1 cellular context compared by ENCODE assay signal in genomic region chr16:10385725-10386516, GRCh38.
TF ChIP-seq lines count a peak whose summit lies in the region.

Gene ATF7IP2 (plus strand): TSS chr16:10386061. CDS start chr16:10430621, 44,560 bp downstream.

TF ChIP-seq in HepG2, 621 proteins besides CTCF, POLR2A, EP300 and RAD21 (continues in another document):
- TF ChIP-seq, protein P1, sequence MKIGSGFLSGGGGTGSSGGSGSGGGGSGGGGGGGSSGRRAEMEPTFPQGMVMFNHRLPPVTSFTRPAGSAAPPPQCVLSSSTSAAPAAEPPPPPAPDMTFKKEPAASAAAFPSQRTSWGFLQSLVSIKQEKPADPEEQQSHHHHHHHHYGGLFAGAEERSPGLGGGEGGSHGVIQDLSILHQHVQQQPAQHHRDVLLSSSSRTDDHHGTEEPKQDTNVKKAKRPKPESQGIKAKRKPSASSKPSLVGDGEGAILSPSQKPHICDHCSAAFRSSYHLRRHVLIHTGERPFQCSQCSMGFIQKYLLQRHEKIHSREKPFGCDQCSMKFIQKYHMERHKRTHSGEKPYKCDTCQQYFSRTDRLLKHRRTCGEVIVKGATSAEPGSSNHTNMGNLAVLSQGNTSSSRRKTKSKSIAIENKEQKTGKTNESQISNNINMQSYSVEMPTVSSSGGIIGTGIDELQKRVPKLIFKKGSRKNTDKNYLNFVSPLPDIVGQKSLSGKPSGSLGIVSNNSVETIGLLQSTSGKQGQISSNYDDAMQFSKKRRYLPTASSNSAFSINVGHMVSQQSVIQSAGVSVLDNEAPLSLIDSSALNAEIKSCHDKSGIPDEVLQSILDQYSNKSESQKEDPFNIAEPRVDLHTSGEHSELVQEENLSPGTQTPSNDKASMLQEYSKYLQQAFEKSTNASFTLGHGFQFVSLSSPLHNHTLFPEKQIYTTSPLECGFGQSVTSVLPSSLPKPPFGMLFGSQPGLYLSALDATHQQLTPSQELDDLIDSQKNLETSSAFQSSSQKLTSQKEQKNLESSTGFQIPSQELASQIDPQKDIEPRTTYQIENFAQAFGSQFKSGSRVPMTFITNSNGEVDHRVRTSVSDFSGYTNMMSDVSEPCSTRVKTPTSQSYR (CRISPR knock-in tag; IDR thresholded peaks at IDR 0.05; ENCODE audit: borderline replicate concordance), result peak; percentile 72; the same call in 1 of the 2 replicates
- TF ChIP-seq TCF7 (IDR thresholded peaks at IDR 0.05; ENCODE audit: low read depth), result no peak
- TF ChIP-seq HOXA9 (CRISPR knock-in tag; IDR thresholded peaks at IDR 0.05; ENCODE audit: borderline replicate concordance), result peak; percentile 96
- TF ChIP-seq MED1 (CRISPR knock-in tag; IDR thresholded peaks at IDR 0.05), result peak; percentile 92
- TF ChIP-seq, protein P2, sequence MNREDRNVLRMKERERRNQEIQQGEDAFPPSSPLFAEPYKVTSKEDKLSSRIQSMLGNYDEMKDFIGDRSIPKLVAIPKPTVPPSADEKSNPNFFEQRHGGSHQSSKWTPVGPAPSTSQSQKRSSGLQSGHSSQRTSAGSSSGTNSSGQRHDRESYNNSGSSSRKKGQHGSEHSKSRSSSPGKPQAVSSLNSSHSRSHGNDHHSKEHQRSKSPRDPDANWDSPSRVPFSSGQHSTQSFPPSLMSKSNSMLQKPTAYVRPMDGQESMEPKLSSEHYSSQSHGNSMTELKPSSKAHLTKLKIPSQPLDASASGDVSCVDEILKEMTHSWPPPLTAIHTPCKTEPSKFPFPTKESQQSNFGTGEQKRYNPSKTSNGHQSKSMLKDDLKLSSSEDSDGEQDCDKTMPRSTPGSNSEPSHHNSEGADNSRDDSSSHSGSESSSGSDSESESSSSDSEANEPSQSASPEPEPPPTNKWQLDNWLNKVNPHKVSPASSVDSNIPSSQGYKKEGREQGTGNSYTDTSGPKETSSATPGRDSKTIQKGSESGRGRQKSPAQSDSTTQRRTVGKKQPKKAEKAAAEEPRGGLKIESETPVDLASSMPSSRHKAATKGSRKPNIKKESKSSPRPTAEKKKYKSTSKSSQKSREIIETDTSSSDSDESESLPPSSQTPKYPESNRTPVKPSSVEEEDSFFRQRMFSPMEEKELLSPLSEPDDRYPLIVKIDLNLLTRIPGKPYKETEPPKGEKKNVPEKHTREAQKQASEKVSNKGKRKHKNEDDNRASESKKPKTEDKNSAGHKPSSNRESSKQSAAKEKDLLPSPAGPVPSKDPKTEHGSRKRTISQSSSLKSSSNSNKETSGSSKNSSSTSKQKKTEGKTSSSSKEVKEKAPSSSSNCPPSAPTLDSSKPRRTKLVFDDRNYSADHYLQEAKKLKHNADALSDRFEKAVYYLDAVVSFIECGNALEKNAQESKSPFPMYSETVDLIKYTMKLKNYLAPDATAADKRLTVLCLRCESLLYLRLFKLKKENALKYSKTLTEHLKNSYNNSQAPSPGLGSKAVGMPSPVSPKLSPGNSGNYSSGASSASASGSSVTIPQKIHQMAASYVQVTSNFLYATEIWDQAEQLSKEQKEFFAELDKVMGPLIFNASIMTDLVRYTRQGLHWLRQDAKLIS (CRISPR knock-in tag; IDR thresholded peaks at IDR 0.05), result peak; percentile 97
- TF ChIP-seq CEBPB (IDR thresholded peaks at IDR 0.05; ENCODE audit: borderline replicate concordance, low read depth, low read length), result no peak
- TF ChIP-seq ZNF362 (CRISPR knock-in tag; IDR thresholded peaks at IDR 0.05; ENCODE audit: borderline replicate concordance), result peak; percentile 66; the same call in 1 of the 2 replicates
- TF ChIP-seq ZNF776 (CRISPR knock-in tag; IDR thresholded peaks at IDR 0.05), result peak; percentile 99
- TF ChIP-seq ZNF138 (CRISPR knock-in tag; IDR thresholded peaks at IDR 0.05; ENCODE audit: low read depth), result peak; percentile 99
- peak; percentile 99 for TF ChIP-seq ZMYM2 (CRISPR knock-in tag; IDR thresholded peaks at IDR 0.05)
- TF ChIP-seq MEF2D (CRISPR knock-in tag; IDR thresholded peaks at IDR 0.05), result peak; percentile 92
- TF ChIP-seq ZNF260 (CRISPR knock-in tag; IDR thresholded peaks at IDR 0.05; ENCODE audit: borderline replicate concordance, low read depth), result no peak
- peak; percentile 75 for TF ChIP-seq HNRNPK (IDR thresholded peaks at IDR 0.05; ENCODE audit: low read depth, low read length, poor library complexity, severe bottlenecking)
- peak; percentile 100 for TF ChIP-seq DR1 (CRISPR knock-in tag; IDR thresholded peaks at IDR 0.05)
- TF ChIP-seq, protein P3, sequence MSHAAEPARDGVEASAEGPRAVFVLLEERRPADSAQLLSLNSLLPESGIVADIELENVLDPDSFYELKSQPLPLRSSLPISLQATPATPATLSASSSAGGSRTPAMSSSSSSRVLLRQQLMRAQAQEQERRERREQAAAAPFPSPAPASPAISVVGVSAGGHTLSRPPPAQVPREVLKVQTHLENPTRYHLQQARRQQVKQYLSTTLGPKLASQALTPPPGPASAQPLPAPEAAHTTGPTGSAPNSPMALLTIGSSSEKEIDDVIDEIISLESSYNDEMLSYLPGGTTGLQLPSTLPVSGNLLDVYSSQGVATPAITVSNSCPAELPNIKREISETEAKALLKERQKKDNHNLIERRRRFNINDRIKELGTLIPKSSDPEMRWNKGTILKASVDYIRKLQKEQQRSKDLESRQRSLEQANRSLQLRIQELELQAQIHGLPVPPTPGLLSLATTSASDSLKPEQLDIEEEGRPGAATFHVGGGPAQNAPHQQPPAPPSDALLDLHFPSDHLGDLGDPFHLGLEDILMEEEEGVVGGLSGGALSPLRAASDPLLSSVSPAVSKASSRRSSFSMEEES (CRISPR knock-in tag; IDR thresholded peaks at IDR 0.05), result peak; percentile 87
- peak; percentile 62; the same call in 1 of the 2 replicates for TF ChIP-seq JDP2 (CRISPR knock-in tag; IDR thresholded peaks at IDR 0.05; ENCODE audit: borderline replicate concordance)
- TF ChIP-seq KLF15 (CRISPR knock-in tag; IDR thresholded peaks at IDR 0.05; ENCODE audit: borderline replicate concordance), result peak; percentile 69; the same call in 1 of the 2 replicates
- TF ChIP-seq RORA (CRISPR knock-in tag; IDR thresholded peaks at IDR 0.05), result no peak; the same call in 1 of the 2 replicates
- TF ChIP-seq ZEB1 (IDR thresholded peaks at IDR 0.05; ENCODE audit: insufficient replicate concordance, low read depth), result peak; percentile 76
- peak; percentile 98 for TF ChIP-seq ZNF44 (CRISPR knock-in tag; IDR thresholded peaks at IDR 0.05)
- TF ChIP-seq ZNF160 (CRISPR knock-in tag; IDR thresholded peaks at IDR 0.05), result peak; percentile 97
- no peak for TF ChIP-seq ZNF562 (CRISPR knock-in tag; IDR thresholded peaks at IDR 0.05; ENCODE audit: borderline replicate concordance)
- peak in 1 of 2 experiments; percentile 100; a peak in 2 of 4 replicates for TF ChIP-seq KLF16 (CRISPR knock-in tag; IDR thresholded peaks at IDR 0.05)
- TF ChIP-seq, protein P4, sequence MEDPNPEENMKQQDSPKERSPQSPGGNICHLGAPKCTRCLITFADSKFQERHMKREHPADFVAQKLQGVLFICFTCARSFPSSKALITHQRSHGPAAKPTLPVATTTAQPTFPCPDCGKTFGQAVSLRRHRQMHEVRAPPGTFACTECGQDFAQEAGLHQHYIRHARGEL (CRISPR knock-in tag; IDR thresholded peaks at IDR 0.05), result peak; percentile 96
- TF ChIP-seq ZNF446 (CRISPR knock-in tag; IDR thresholded peaks at IDR 0.05), result peak; percentile 95
- TF ChIP-seq ZFP36 (IDR thresholded peaks at IDR 0.05; ENCODE audit: borderline replicate concordance, low read depth, low read length, partially characterized antibody), result no peak
- TF ChIP-seq SYNCRIP (IDR thresholded peaks at IDR 0.05; ENCODE audit: insufficient read depth, low read depth, low read length), result no peak
- TF ChIP-seq ZNF567 (CRISPR knock-in tag; IDR thresholded peaks at IDR 0.05; ENCODE audit: borderline replicate concordance), result no peak; the same call in 1 of the 2 replicates
- peak; percentile 49; the same call in 1 of the 2 replicates for TF ChIP-seq FIP1L1 (IDR thresholded peaks at IDR 0.05; ENCODE audit: borderline replicate concordance, insufficient read depth, low read depth, low read length)
- peak; percentile 79 for TF ChIP-seq RCOR2 (CRISPR knock-in tag; IDR thresholded peaks at IDR 0.05)
- no peak for TF ChIP-seq ZNF740 (CRISPR knock-in tag; IDR thresholded peaks at IDR 0.05)
- TF ChIP-seq ZNF10 (CRISPR knock-in tag; IDR thresholded peaks at IDR 0.05; ENCODE audit: borderline replicate concordance, low read depth), result no peak
- TF ChIP-seq STAT5B (CRISPR knock-in tag; IDR thresholded peaks at IDR 0.05), result peak; percentile 83; the same call in 1 of the 2 replicates
- TF ChIP-seq THAP7 (CRISPR knock-in tag; IDR thresholded peaks at IDR 0.05), result peak; percentile 44; the same call in 1 of the 2 replicates
- TF ChIP-seq, protein P5, sequence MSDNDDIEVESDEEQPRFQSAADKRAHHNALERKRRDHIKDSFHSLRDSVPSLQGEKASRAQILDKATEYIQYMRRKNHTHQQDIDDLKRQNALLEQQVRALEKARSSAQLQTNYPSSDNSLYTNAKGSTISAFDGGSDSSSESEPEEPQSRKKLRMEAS (IDR thresholded peaks at IDR 0.05), result peak; percentile 94
- TF ChIP-seq ZZZ3 (CRISPR knock-in tag; IDR thresholded peaks at IDR 0.05; ENCODE audit: borderline replicate concordance), result 0 out of 2 replicates have a peak, but pooled peaks have one; percentile 67
- peak; percentile 64; the same call in 1 of the 2 replicates for TF ChIP-seq SATB2 (CRISPR knock-in tag; IDR thresholded peaks at IDR 0.05)
- peak; percentile 76; the same call in 1 of the 2 replicates for TF ChIP-seq ATF5 (CRISPR knock-in tag; IDR thresholded peaks at IDR 0.05; ENCODE audit: low read depth)
- peak; percentile 97 for TF ChIP-seq HINFP (CRISPR knock-in tag; IDR thresholded peaks at IDR 0.05; ENCODE audit: low read depth)
- peak; percentile 99 for TF ChIP-seq ZFX (CRISPR knock-in tag; IDR thresholded peaks at IDR 0.05; ENCODE audit: low read depth)
- TF ChIP-seq EZH2 (conservative IDR thresholded peaks at IDR 0.05; ENCODE audit: low read depth, low read length), result no peak
- TF ChIP-seq SAFB2 (CRISPR knock-in tag; IDR thresholded peaks at IDR 0.05; ENCODE audit: borderline replicate concordance, low read depth), result peak; percentile 97
- peak; percentile 79; the same call in 1 of the 2 replicates for TF ChIP-seq ZNF720 (CRISPR knock-in tag; IDR thresholded peaks at IDR 0.05)
- TF ChIP-seq, protein P6, sequence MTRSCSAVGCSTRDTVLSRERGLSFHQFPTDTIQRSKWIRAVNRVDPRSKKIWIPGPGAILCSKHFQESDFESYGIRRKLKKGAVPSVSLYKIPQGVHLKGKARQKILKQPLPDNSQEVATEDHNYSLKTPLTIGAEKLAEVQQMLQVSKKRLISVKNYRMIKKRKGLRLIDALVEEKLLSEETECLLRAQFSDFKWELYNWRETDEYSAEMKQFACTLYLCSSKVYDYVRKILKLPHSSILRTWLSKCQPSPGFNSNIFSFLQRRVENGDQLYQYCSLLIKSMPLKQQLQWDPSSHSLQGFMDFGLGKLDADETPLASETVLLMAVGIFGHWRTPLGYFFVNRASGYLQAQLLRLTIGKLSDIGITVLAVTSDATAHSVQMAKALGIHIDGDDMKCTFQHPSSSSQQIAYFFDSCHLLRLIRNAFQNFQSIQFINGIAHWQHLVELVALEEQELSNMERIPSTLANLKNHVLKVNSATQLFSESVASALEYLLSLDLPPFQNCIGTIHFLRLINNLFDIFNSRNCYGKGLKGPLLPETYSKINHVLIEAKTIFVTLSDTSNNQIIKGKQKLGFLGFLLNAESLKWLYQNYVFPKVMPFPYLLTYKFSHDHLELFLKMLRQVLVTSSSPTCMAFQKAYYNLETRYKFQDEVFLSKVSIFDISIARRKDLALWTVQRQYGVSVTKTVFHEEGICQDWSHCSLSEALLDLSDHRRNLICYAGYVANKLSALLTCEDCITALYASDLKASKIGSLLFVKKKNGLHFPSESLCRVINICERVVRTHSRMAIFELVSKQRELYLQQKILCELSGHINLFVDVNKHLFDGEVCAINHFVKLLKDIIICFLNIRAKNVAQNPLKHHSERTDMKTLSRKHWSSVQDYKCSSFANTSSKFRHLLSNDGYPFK (CRISPR knock-in tag; IDR thresholded peaks at IDR 0.05; ENCODE audit: borderline replicate concordance), result peak; percentile 91; the same call in 1 of the 2 replicates
- TF ChIP-seq ZNF256 (CRISPR knock-in tag; conservative IDR thresholded peaks at IDR 0.05), result peak; percentile 96
- peak; percentile 99 for TF ChIP-seq ZNF274 (CRISPR knock-in tag; IDR thresholded peaks at IDR 0.05)
- TF ChIP-seq CENPT (CRISPR knock-in tag; IDR thresholded peaks at IDR 0.05; ENCODE audit: low read depth), result peak; percentile 95; the same call in 1 of the 2 replicates
- no peak for TF ChIP-seq SP1 (IDR thresholded peaks at IDR 0.05)
- peak; percentile 99 for TF ChIP-seq SP1 (CRISPR knock-in tag; IDR thresholded peaks at IDR 0.05)
- peak; percentile 56; the same call in 1 of the 2 replicates for TF ChIP-seq PAF1 (CRISPR knock-in tag; IDR thresholded peaks at IDR 0.05)
- no peak for TF ChIP-seq CBX2 (IDR thresholded peaks at IDR 0.05; ENCODE audit: low read depth, low read length)
- TF ChIP-seq CBX2 (CRISPR knock-in tag; IDR thresholded peaks at IDR 0.05; ENCODE audit: low read depth), result 0 out of 2 replicates have a peak, but pooled peaks have one; percentile 19
